ENCODE assay signal across 32 cellular contexts in the genomic region with DNA sequence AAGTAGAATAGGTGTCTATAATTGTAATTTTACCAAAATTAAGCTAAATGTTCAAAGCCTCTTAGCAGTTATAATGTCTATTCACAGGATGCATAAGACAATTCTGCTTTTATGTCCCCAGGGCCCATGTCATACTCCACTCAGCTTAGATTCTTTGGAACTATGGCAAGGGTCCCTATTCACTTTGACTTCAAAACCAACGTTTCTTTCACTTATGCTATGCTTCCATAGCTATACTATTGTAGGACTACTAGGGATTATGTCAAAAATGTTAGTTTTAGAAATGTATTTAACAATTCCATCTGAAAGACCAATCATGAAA. TPM values are rescaled to one million over a fixed set of nuclear protein-coding genes. Genes with fewer than 3 reads are reported as not detected.
"Had no signal": no experiment of that assay in that cellular context is flagged by ENCODE, and none has a peak within 500 bp of the region (broad histone marks: within the 10 kb centered on the region; RNA-seq: fewer than 3 reads in every experiment).

No MANE protein-coding gene starts in this region.

- H3K27ac ChIP-seq: adrenal gland, ascending aorta, WERI-Rb-1 had no signal

- H3K36me3 ChIP-seq: adrenal gland, ascending aorta, WERI-Rb-1 had no signal

- H3K4me1 ChIP-seq: adrenal gland, ascending aorta had no signal

- H3K27me3 ChIP-seq: adrenal gland, ascending aorta had no signal

- DNase-seq: activated CD4-positive, alpha-beta memory T cell treated with anti-CD3 and anti-CD28 coated beads for 36 hours; activated CD4-positive, alpha-beta T cell treated with anti-CD3 and anti-CD28 coated beads for 4 hours; activated CD4-positive, alpha-beta T cell treated with anti-CD3 and anti-CD28 coated beads, Interleukin-2, amount 10 ng/mL, durations not matched to agents 24 days and 14 days; activated CD4-positive, alpha-beta T cell treated with anti-CD3 and anti-CD28 coated beads, Interleukin-2, amount 50 U/mL, for 1 hour; activated CD4-positive, alpha-beta T cell treated with anti-CD3 and anti-CD28 coated beads, Interleukin-2, amount 50 U/mL, for 4 hours; activated CD4-positive, CD25-positive, alpha-beta regulatory T cell; activated CD8-positive, alpha-beta memory T cell treated with anti-CD3 and anti-CD28 coated beads, Interleukin-2, amount 50 U/mL, for 4 hours; activated CD8-positive, alpha-beta T cell treated with anti-CD3 and anti-CD28 coated beads for 36 hours; activated effector memory CD4-positive, alpha-beta T cell treated with anti-CD3 and anti-CD28 coated beads, Interleukin-2, amount 50 U/mL, for 16 hours; activated gamma-delta T cell treated with Interleukin-2 at 50 U/mL for 16 hours; activated naive CD4-positive, alpha-beta T cell; activated naive CD4-positive, alpha-beta T cell treated with anti-CD3 and anti-CD28 coated beads for 36 hours; activated naive CD4-positive, alpha-beta T cell treated with anti-CD3 and anti-CD28 coated beads, Interleukin-2, amount 50 U/mL, for 16 hours; activated naive CD8-positive, alpha-beta T cell treated with anti-CD3 and anti-CD28 coated beads for 36 hours; activated T-cell treated with anti-CD3 and anti-CD28 coated beads for 4 hours; activated T-cell treated with anti-CD3 and anti-CD28 coated beads, Interleukin-2, amount 50 U/mL, for 1 hour; activated T-cell treated with anti-CD3 and anti-CD28 coated beads, Interleukin-2, amount 50 U/mL, for 4 hours; activated T-cell treated with anti-CD3 and anti-CD28 coated beads, Interleukin-2, amount 50 U/mL, for 72 hours; adrenal gland; amniotic stem cell; anterior cingulate cortex; central memory CD4-positive, alpha-beta T cell; T-helper 1 cell; T-helper 2 cell; T-helper 9 cell; WERI-Rb-1 had no signal

- H3K9me3 ChIP-seq: adrenal gland, ascending aorta had no signal

- H3K4me3 ChIP-seq: adrenal gland, ascending aorta had no signal

- ATAC-seq: activated CD4-positive, CD25-positive, alpha-beta regulatory T cell treated with anti-CD3 and anti-CD28 coated beads, Interleukin-2, amount 50 U/mL, for 24 hours; activated CD8-positive, alpha-beta T cell treated with anti-CD3 and anti-CD28 coated beads for 36 hours; activated naive CD4-positive, alpha-beta T cell treated with anti-CD3 and anti-CD28 coated beads, Interleukin-2, amount 50 U/mL, for 72 hours; activated T-cell treated with anti-CD3 and anti-CD28 coated beads, Interleukin-2, amount 50 U/mL, for 4 hours; activated T-cell treated with anti-CD3 and anti-CD28 coated beads, Interleukin-2, amount 50 U/mL, for 72 hours; activated T-helper 17 cell treated with anti-CD3 and anti-CD28 coated beads, Interleukin-2, amount 50 U/mL, for 72 hours; WTC11 had no signal

RNA-seq across cellular contexts. Expression of a gene that starts 15.8 kb away (rescaled TPM):
- total RNA-seq: activated CD4-positive, alpha-beta T cell treated with anti-CD3 and anti-CD28 coated beads, Interleukin-2, amount 10 ng/mL, durations not matched to agents 24 days and 14 days; activated T-helper 1 cell treated with anti-CD3 and anti-CD28 coated beads, Interleukin-12 subunit alpha, Interleukin-12 subunit beta, Interleukin-2, Interleukin-4 antibody, amounts not matched to agents 30 ng/mL and 10 ng/mL and 1 ng/mL, durations not matched to agents 14 hours and 24 hours and 36 hours had no signal
